Comparison of ENCODE assay signal across 23 cellular contexts in the genomic region with DNA sequence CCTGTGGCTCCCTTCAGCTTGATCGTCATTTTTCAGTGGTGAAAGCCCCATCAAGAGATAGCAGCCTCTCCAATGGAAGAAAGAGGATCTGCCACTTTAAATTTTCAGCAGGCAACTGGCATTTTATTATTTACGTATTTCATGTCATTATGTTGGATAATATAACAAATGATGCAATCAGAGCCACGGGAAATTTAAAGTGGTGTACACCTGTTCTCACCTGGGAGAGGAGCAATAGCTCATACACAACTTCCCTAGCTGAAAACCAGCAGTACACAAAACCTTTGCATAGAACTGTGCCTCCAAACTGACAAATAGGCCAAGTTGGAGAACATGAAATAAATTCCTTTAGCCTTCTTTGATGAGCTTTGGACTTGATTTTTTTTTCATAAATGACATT.
"Had no signal": no experiment of that assay in that cellular context is flagged by ENCODE, and none has a peak within 500 bp of the region (broad histone marks: within the 10 kb centered on the region; RNA-seq: fewer than 3 reads in every experiment).

No MANE protein-coding gene starts in this region.

- H3K27ac ChIP-seq: coronary artery, foreskin keratinocyte, neural progenitor cell, psoas muscle, suprapubic skin, transverse colon had no signal

- H3K4me2 ChIP-seq: neural progenitor cell had no signal

- DNase-seq: activated CD4-positive, alpha-beta T cell treated with anti-CD3 and anti-CD28 coated beads, Interleukin-2, amount 10 ng/mL, durations not matched to agents 7 days and 5 days; activated CD8-positive, alpha-beta T cell treated with anti-CD3 and anti-CD28 coated beads, Interleukin-2, amount 10 ng/mL, durations not matched to agents 7 days and 5 days; activated naive CD4-positive, alpha-beta T cell treated with anti-CD3 and anti-CD28 coated beads, Interleukin-2, amount 10 ng/mL, durations not matched to agents 7 days and 5 days; activated naive CD8-positive, alpha-beta T cell treated with anti-CD3 and anti-CD28 coated beads, Interleukin-2, amount 50 U/mL, for 24 hours; activated T-cell treated with anti-CD3 and anti-CD28 coated beads, Interleukin-2, amount 50 U/mL, for 24 hours; aorta; foreskin keratinocyte; glutamatergic neuron; hippocampal formation; left cardiac atrium; mesenchymal stem cell; naive thymus-derived CD4-positive, alpha-beta T cell; psoas muscle; right cardiac atrium; small intestine; stimulated activated CD4-positive, alpha-beta T cell treated with anti-CD3 and anti-CD28 coated beads, Interleukin-15, amount 100 ng/mL, for 24 hours; stimulated activated CD4-positive, alpha-beta T cell treated with anti-CD3 and anti-CD28 coated beads, Interleukin-4, amount 100 ng/mL, for 1 hour; stimulated activated naive CD8-positive, alpha-beta T cell treated with anti-CD3 and anti-CD28 coated beads, Interleukin-15, amount 100 ng/mL, for 72 hours; transverse colon had no signal

- H3K36me3 ChIP-seq: neural progenitor cell, suprapubic skin, transverse colon had no signal

- H3K4me3 ChIP-seq: coronary artery, neural progenitor cell, psoas muscle, suprapubic skin, transverse colon had no signal

- ATAC-seq: activated CD8-positive, alpha-beta T cell treated with anti-CD3 and anti-CD28 coated beads, Interleukin-2, amount 10 ng/mL, durations not matched to agents 7 days and 5 days; activated naive CD8-positive, alpha-beta T cell treated with anti-CD3 and anti-CD28 coated beads, Interleukin-2, amount 50 U/mL, for 24 hours; foreskin keratinocyte; left cardiac atrium; naive thymus-derived CD4-positive, alpha-beta T cell; psoas muscle; right cardiac atrium; stimulated activated naive CD8-positive, alpha-beta T cell treated with anti-CD3 and anti-CD28 coated beads, Interleukin-15, amount 100 ng/mL, for 72 hours had no signal

- H3K9ac ChIP-seq: neural progenitor cell had no signal

- H3K4me1 ChIP-seq: neural progenitor cell, psoas muscle, suprapubic skin, transverse colon had no signal

- H3K9me3 ChIP-seq: psoas muscle, suprapubic skin, transverse colon had no signal

- H2AFZ ChIP-seq: neural progenitor cell had no signal

- H3K27me3 ChIP-seq: foreskin keratinocyte, neural progenitor cell, suprapubic skin, transverse colon had no signal

- FAIRE-seq: islet of Langerhans, small intestine had no signal
